In genomic region chr22:31905356-31905755, GRCh38 we compare ENCODE assay signal across 14 cellular contexts. TPM values are rescaled to one million over a fixed set of nuclear protein-coding genes. Genes with fewer than 3 reads are reported as not detected.
A peak's percentile ranks its signal among the peaks of the same experiment; 100 is the strongest.
DNase-seq lines count a peak whose midpoint lies in the region; ATAC-seq and TF ChIP-seq lines count a peak whose summit lies in the region.
"Had no signal": no experiment of that assay in that cellular context is flagged by ENCODE, and none has a peak within 500 bp of the region (broad histone marks: within the 10 kb centered on the region; RNA-seq: fewer than 3 reads in every experiment).

No MANE protein-coding gene starts in this region.

- no peak overlapping the region for H3T11ph ChIP-seq in H9 (ENCODE audit: low read length)

- POLR2A ChIA-PET in CD4-positive, alpha-beta T cell (lab: Charles Lee), result no interaction called here

- no peak overlapping the region for H3K23ac ChIP-seq in H9 (ENCODE audit: insufficient read length, low read depth, low read length)

- H4K20me1 ChIP-seq in H9 (ENCODE audit: control insufficient read depth, insufficient read depth, insufficient read length) (no peaks in the 10 kb centered on the region), neural progenitor cell (ENCODE audit: low read depth) (no peaks in the 10 kb centered on the region)

- H3K9me3 ChIP-seq in H9 (ENCODE audit: control insufficient read depth, low read depth, low read length) (no peaks in the 10 kb centered on the region), neural progenitor cell (ENCODE audit: low read depth) (no peaks in the 10 kb centered on the region), vagina (no peaks in the 10 kb centered on the region)
- no peaks in the 10 kb centered on the region for H3K9me3 ChIP-seq in CD4-positive, alpha-beta T cell (ENCODE audit: control insufficient read depth, low read length)
- H3K9me3 ChIP-seq: BE2C, Caco-2, HAP-1 had no signal

- TF ChIP-seq POLR2A in vagina (IDR thresholded peaks at IDR 0.05), result no peak

- no peak overlapping the region for H3K56ac ChIP-seq in H9 (ENCODE audit: insufficient read length, low read depth, low read length)

- no peak overlapping the region for H3K4me3 ChIP-seq in neural progenitor cell
- no peak overlapping the region for H3K4me3 ChIP-seq in vagina
- H3K4me3 ChIP-seq: HAP-1 had no signal

- no peak overlapping the region for H2BK120ac ChIP-seq in H9 (ENCODE audit: low read depth, low read length, poor library complexity, severe bottlenecking)

- H3K36me3 Mint-ChIP-seq in H9 (ENCODE audit: insufficient read depth in 1 of 3, low read depth in 3 of 3), result peaks cover 8 to 31% (median 30%) of the 10 kb centered on the region in 3 experiments; a peak in 6 of 7 replicates
- peaks cover 5% of the 10 kb centered on the region for H3K36me3 Mint-ChIP-seq in IgD-negative memory B cell
- H3K36me3 Mint-ChIP-seq in endothelial cell (ENCODE audit: low read depth, unreplicated experiment), result peaks cover 32% of the 10 kb centered on the region
- peaks cover 18% of the 10 kb centered on the region for H3K36me3 Mint-ChIP-seq in neural progenitor cell
- H3K36me3 Mint-ChIP-seq in CD4-positive, alpha-beta T cell (ENCODE audit: low read depth), result peaks cover 60% of the 10 kb centered on the region

- no peak overlapping the region for H3K4ac ChIP-seq in H9 (ENCODE audit: low read depth, low read length)

- no peaks in the 10 kb centered on the region for H3K27me3 ChIP-seq in H9 (ENCODE audit: insufficient read depth, low read length)
- no peaks in the 10 kb centered on the region for H3K27me3 ChIP-seq in neural progenitor cell
- H3K27me3 ChIP-seq in CD4-positive, alpha-beta T cell (ENCODE audit: control insufficient read depth, insufficient read depth, low read length), result no peaks in the 10 kb centered on the region
- no peaks in the 10 kb centered on the region for H3K27me3 ChIP-seq in vagina
- H3K27me3 ChIP-seq: BE2C had no signal

- H3K4me3 Mint-ChIP-seq in H9 (no peak overlapping the region; a peak in 1 of 5 replicates), IgD-negative memory B cell (no peak overlapping the region), endothelial cell (ENCODE audit: unreplicated experiment) (peak overlapping the region; percentile 26), neural progenitor cell (no peak overlapping the region)
- H3K4me3 Mint-ChIP-seq in CD4-positive, alpha-beta T cell, result no peak overlapping the region
- H3K4me3 Mint-ChIP-seq: CD4-positive, CD25-positive, alpha-beta regulatory T cell had no signal

- no peak overlapping the region for H3K18ac ChIP-seq in H9 (ENCODE audit: insufficient read length, low read depth, low read length)

- H3K27ac ChIP-seq in H9 (ENCODE audit: insufficient read length, low read depth, low read length) (no peak overlapping the region), neural progenitor cell (no peak overlapping the region), vagina (no peak overlapping the region)
- no peak overlapping the region for H3K27ac ChIP-seq in CD4-positive, alpha-beta T cell (ENCODE audit: low read depth, low read length)

- H3K79me1 ChIP-seq in H9 (ENCODE audit: insufficient read depth, low read depth, low read length, poor library complexity, severe bottlenecking), result no peaks in the 10 kb centered on the region

- H3K9ac ChIP-seq in H9 (ENCODE audit: extremely low read depth, insufficient read length, low read length) (no peak overlapping the region), neural progenitor cell (no peak overlapping the region)

- no peak overlapping the region for H3K14ac ChIP-seq in H9 (ENCODE audit: insufficient read depth, low read length)

- TF ChIP-seq CTCF in H9 (conservative IDR thresholded peaks at IDR 0.05) (no peak), endothelial cell (IDR thresholded peaks at IDR 0.05; ENCODE audit: unreplicated experiment) (no peak), neural progenitor cell (IDR thresholded peaks at IDR 0.05) (no peak), vagina (IDR thresholded peaks at IDR 0.05) (no peak)
- no peak for TF ChIP-seq CTCF in CD4-positive, alpha-beta T cell (IDR thresholded peaks at IDR 0.05)

- H3K27me3 Mint-ChIP-seq in H9 (ENCODE audit: low read depth) (no peaks in the 10 kb centered on the region), IgD-negative memory B cell (no peaks in the 10 kb centered on the region), endothelial cell (ENCODE audit: unreplicated experiment) (peaks cover 10% of the 10 kb centered on the region), neural progenitor cell (ENCODE audit: insufficient read depth, low read depth) (peaks cover 6% of the 10 kb centered on the region)
- H3K27me3 Mint-ChIP-seq in CD4-positive, alpha-beta T cell, result no peaks in the 10 kb centered on the region
- H3K27me3 Mint-ChIP-seq: CD4-positive, CD25-positive, alpha-beta regulatory T cell had no signal

- CTCF ChIA-PET in CD4-positive, alpha-beta T cell (lab: Charles Lee), result no interaction called here

- H3K9me3 Mint-ChIP-seq in H9, result no peaks in the 10 kb centered on the region
- H3K9me3 Mint-ChIP-seq in IgD-negative memory B cell, result no peaks in the 10 kb centered on the region
- no peaks in the 10 kb centered on the region for H3K9me3 Mint-ChIP-seq in endothelial cell (ENCODE audit: unreplicated experiment)
- H3K9me3 Mint-ChIP-seq in neural progenitor cell, result no peaks in the 10 kb centered on the region
- H3K9me3 Mint-ChIP-seq in CD4-positive, alpha-beta T cell, result no peaks in the 10 kb centered on the region
- H3K9me3 Mint-ChIP-seq: CD4-positive, CD25-positive, alpha-beta regulatory T cell had no signal

- no peak overlapping the region for H2BK20ac ChIP-seq in H9 (ENCODE audit: low read depth, low read length, poor library complexity, severe bottlenecking)

- DNase-seq in H9 (no peak), endothelial cell (ENCODE audit: low spot score) (no peak), neural progenitor cell (ENCODE audit: low spot score) (no peak), hepatic stellate cell (ENCODE audit: low spot score) (no peak), vagina (ENCODE audit: extremely low spot score in 2 of 2) (no peak), KG1 (lab: John Stamatoyannopoulos, UW) (no peak)
- DNase-seq in CD4-positive, alpha-beta T cell, result no peak
- DNase-seq: ACHN; BE2C; C1 segment of cervical spinal cord; Caco-2; CD4-positive, CD25-positive, alpha-beta regulatory T cell had no signal

- H3K27ac Mint-ChIP-seq in H9 (peak overlapping the region in 2 of 3 experiments; percentile 11 to 38; a peak in 2 of 7 replicates), IgD-negative memory B cell (peak overlapping the region in 2 of 3 donors; percentile 69 to 71), endothelial cell (ENCODE audit: unreplicated experiment) (no peak overlapping the region), neural progenitor cell (peak overlapping the region; percentile 67)
- no peak overlapping the region for H3K27ac Mint-ChIP-seq in CD4-positive, alpha-beta T cell

- no peak overlapping the region for H4K5ac ChIP-seq in H9 (ENCODE audit: insufficient read length, low read depth, low read length)

- WGBS in H9 (ENCODE audit: extremely low coverage, insufficient read length, low lambda C conversion rate), result no CpG with 5 or more reads among the region's 10 CpGs

- H2AK5ac ChIP-seq in H9 (ENCODE audit: insufficient read length, low read length), result no peak overlapping the region

- H3F3A ChIP-seq in neural progenitor cell (ENCODE audit: low read depth), result no peaks in the 10 kb centered on the region

- no peak for ATAC-seq in CD4-positive, alpha-beta T cell (ENCODE audit: poor library complexity)

- no peak overlapping the region for H2BK15ac ChIP-seq in H9 (ENCODE audit: low read depth, low read length)

- intact Hi-C loops in CD4-positive, alpha-beta T cell (cut with DNase I, micrococcal nuclease), result no loop called here
- intact Hi-C loops in vagina (cut with DNase I), result no loop called here

- H4K8ac ChIP-seq in H9 (replicated peaks; ENCODE audit: insufficient read length, low read depth, low read length), result no peak overlapping the region

- H3K4me2 ChIP-seq in H9 (ENCODE audit: insufficient read depth, insufficient read length, low read length) (no peak overlapping the region), neural progenitor cell (no peak overlapping the region)

- H2AFZ ChIP-seq in H9 (ENCODE audit: low read length) (no peak overlapping the region), neural progenitor cell (replicated peaks) (no peak overlapping the region)

- no peak overlapping the region for H2BK5ac ChIP-seq in H9 (ENCODE audit: insufficient read length, low read length)

- H3K4me1 ChIP-seq in H9 (ENCODE audit: insufficient read depth, low read length) (no peaks in the 10 kb centered on the region), neural progenitor cell (no peaks in the 10 kb centered on the region), vagina (no peaks in the 10 kb centered on the region)
- H3K4me1 ChIP-seq: HAP-1 had no signal

- no peak overlapping the region for H4K91ac ChIP-seq in H9 (ENCODE audit: insufficient read length, low read depth, low read length)

- H3K23me2 ChIP-seq in H9 (ENCODE audit: insufficient read length, low read depth, low read length, poor library complexity, severe bottlenecking), result no peaks in the 10 kb centered on the region

- no peak overlapping the region for H2BK12ac ChIP-seq in H9 (ENCODE audit: insufficient read length, low read depth, low read length)

- no peaks in the 10 kb centered on the region for H3K36me3 ChIP-seq in neural progenitor cell
- H3K36me3 ChIP-seq in vagina, result peaks cover 0 to 36% of the 10 kb centered on the region in 2 donors
- H3K36me3 ChIP-seq: BE2C had no signal

- H3K79me2 ChIP-seq in H9 (ENCODE audit: insufficient read depth, low read length) (no peaks in the 10 kb centered on the region), neural progenitor cell (ENCODE audit: low read depth) (no peaks in the 10 kb centered on the region)

- H3K4me1 Mint-ChIP-seq in H9, result no peaks in the 10 kb centered on the region
- no peaks in the 10 kb centered on the region for H3K4me1 Mint-ChIP-seq in IgD-negative memory B cell
- peaks cover 31% of the 10 kb centered on the region for H3K4me1 Mint-ChIP-seq in endothelial cell (ENCODE audit: unreplicated experiment)
- no peaks in the 10 kb centered on the region for H3K4me1 Mint-ChIP-seq in neural progenitor cell
- H3K4me1 Mint-ChIP-seq in CD4-positive, alpha-beta T cell (ENCODE audit: low read depth), result no peaks in the 10 kb centered on the region
- H3K4me1 Mint-ChIP-seq: CD4-positive, CD25-positive, alpha-beta regulatory T cell had no signal

RNA-seq across cellular contexts. Expression of gene YWHAH, which starts 39.0 kb away (rescaled TPM):
- total RNA-seq in H9 (2021) (231 and 250 TPM in 2 replicates), endothelial cell (ENCODE audit: unreplicated experiment) (285 TPM), neural progenitor cell (ENCODE audit: low replicate concordance) (154 and 158 TPM in 2 replicates), vagina (86.2 TPM)
- polyA plus RNA-seq in IgD-negative memory B cell, result 65.3 TPM
- 10 to 100 TPM; 24.4 to 26.1 TPM for total RNA-seq in CD4-positive, alpha-beta T cell

Comparison
In these comparisons a context has a peak if more than half of its experiments do, and no peak if none do; other contexts are left out.
1. H3K27ac Mint-ChIP-seq: peak in H9 (2 of 3), IgD-negative memory B cell (2 of 3) and neural progenitor cell (single experiment); none in endothelial cell (single experiment) and CD4-positive, alpha-beta T cell (single experiment).